In the genomic region with DNA sequence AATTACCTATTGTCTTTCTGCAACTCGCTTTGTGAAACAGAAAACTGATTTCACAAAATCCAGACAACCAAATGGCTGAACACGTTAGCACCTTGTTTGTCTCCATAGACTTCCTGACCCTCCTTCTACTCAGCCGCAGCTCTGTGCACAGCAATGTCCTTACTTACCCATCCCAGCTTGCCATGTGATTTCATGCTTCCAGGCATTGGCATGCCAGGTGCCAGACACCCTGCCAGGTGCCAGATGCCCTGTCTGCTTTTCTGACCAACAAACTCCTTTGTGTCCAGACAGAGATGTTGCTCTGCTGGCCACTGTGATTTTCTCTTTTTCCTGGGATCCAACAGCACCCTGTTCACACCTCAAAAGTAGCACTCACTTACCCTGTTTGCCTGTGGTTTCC, we compare ENCODE assay signal across 37 cellular contexts. TPM values are rescaled to one million over a fixed set of nuclear protein-coding genes. Genes with fewer than 3 reads are reported as not detected.
"Had no signal": no experiment of that assay in that cellular context is flagged by ENCODE, and none has a peak within 500 bp of the region (broad histone marks: within the 10 kb centered on the region; RNA-seq: fewer than 3 reads in every experiment).

No MANE protein-coding gene starts in this region.

- DNase-seq: activated CD4-positive, alpha-beta T cell treated with anti-CD3 and anti-CD28 coated beads for 48 hours; activated CD4-positive, alpha-beta T cell treated with anti-CD3 and anti-CD28 coated beads, Interleukin-2, amount 50 U/mL, for 48 hours; activated CD8-positive, alpha-beta memory T cell treated with anti-CD3 and anti-CD28 coated beads, Interleukin-2, amount 50 U/mL, for 4 hours; activated gamma-delta T cell; activated naive CD4-positive, alpha-beta T cell treated with anti-CD3 and anti-CD28 coated beads, Interleukin-2, amount 10 ng/mL, durations not matched to agents 7 days and 5 days; activated T-cell treated with anti-CD3 and anti-CD28 coated beads, Interleukin-2, amount 50 U/mL, for 24 hours; amniotic stem cell; brain microvascular endothelial cell; endodermal cell; foreskin fibroblast; heart left ventricle; kidney glomerular epithelial cell; left lung; lower lobe of right lung; mesenchymal stem cell; mucosa of descending colon; ovary; right lobe of liver; stimulated activated CD4-positive, alpha-beta T cell treated with anti-CD3 and anti-CD28 coated beads, Interleukin-12 subunit alpha, Interleukin-12 subunit beta, amount 100 ng/mL, for 4 hours; stimulated activated CD4-positive, alpha-beta T cell treated with anti-CD3 and anti-CD28 coated beads, Interleukin-4, amount 100 ng/mL, for 24 hours; T1000; upper lobe of left lung; WERI-Rb-1 had no signal

- H3K4me1 Mint-ChIP-seq: activated naive CD4-positive, alpha-beta T cell treated with anti-CD3 and anti-CD28 coated beads, Interleukin-2, amount 10 ng/mL, durations not matched to agents 7 days and 5 days had no signal

- H3K36me3 Mint-ChIP-seq: activated naive CD4-positive, alpha-beta T cell treated with anti-CD3 and anti-CD28 coated beads, Interleukin-2, amount 10 ng/mL, durations not matched to agents 7 days and 5 days had no signal

- H3K27ac ChIP-seq: brain microvascular endothelial cell, heart left ventricle, left lung, lower lobe of right lung, ovary, right lobe of liver, upper lobe of left lung, vagina, WERI-Rb-1 had no signal

- H3K4me3 Mint-ChIP-seq: activated naive CD4-positive, alpha-beta T cell treated with anti-CD3 and anti-CD28 coated beads, Interleukin-2, amount 10 ng/mL, durations not matched to agents 7 days and 5 days; activated T-cell treated with anti-CD3 and anti-CD28 coated beads, Interleukin-2, amount 50 U/mL, for 24 hours; dendritic cell treated with granulocyte-macrophage colony-stimulating factor and Interleukin-4, amounts not matched to agents 40 ng/mL and 50 ng/mL, for 4 days; endodermal cell; stimulated activated effector memory CD8-positive, alpha-beta T cell treated with anti-CD3 and anti-CD28 coated beads, Interleukin-12 subunit alpha, Interleukin-12 subunit beta, amount 100 ng/mL, for 72 hours; stimulated activated naive CD8-positive, alpha-beta T cell treated with anti-CD3 and anti-CD28 coated beads, Interleukin-15, Interleukin-2, amounts not matched to agents 100 ng/mL and 50 ng/mL, for 24 hours had no signal

- H3K27me3 ChIP-seq: brain microvascular endothelial cell, heart left ventricle, left lung, ovary, right lobe of liver, upper lobe of left lung, vagina had no signal

- H3K27ac Mint-ChIP-seq: activated naive CD4-positive, alpha-beta T cell treated with anti-CD3 and anti-CD28 coated beads, Interleukin-2, amount 10 ng/mL, durations not matched to agents 7 days and 5 days; activated T-cell treated with anti-CD3 and anti-CD28 coated beads, Interleukin-2, amount 50 U/mL, for 24 hours; dendritic cell treated with granulocyte-macrophage colony-stimulating factor and Interleukin-4, amounts not matched to agents 40 ng/mL and 50 ng/mL, for 4 days; endodermal cell; progenitor cell of endocrine pancreas; stimulated activated effector memory CD8-positive, alpha-beta T cell treated with anti-CD3 and anti-CD28 coated beads, Interleukin-12 subunit alpha, Interleukin-12 subunit beta, amount 100 ng/mL, for 72 hours; stimulated activated naive CD8-positive, alpha-beta T cell treated with anti-CD3 and anti-CD28 coated beads, Interleukin-15, Interleukin-2, amounts not matched to agents 100 ng/mL and 50 ng/mL, for 24 hours had no signal

- FAIRE-seq: astrocyte had no signal

- H3K4me1 ChIP-seq: left lung, lower lobe of right lung, right lobe of liver, upper lobe of left lung, vagina had no signal

- H3K36me3 ChIP-seq: brain microvascular endothelial cell, heart left ventricle, left lung, lower lobe of right lung, ovary, right lobe of liver, upper lobe of left lung, vagina, WERI-Rb-1 had no signal

- H3K9me3 ChIP-seq: ovary, vagina had no signal

- H3K4me3 ChIP-seq: heart left ventricle, left lung, lower lobe of right lung, mucosa of descending colon, ovary, right lobe of liver, skin epidermis, upper lobe of left lung, vagina had no signal

RNA-seq across cellular contexts. Expression of gene FAM170B, which starts 16.1 kb away (rescaled TPM):
- total RNA-seq: activated CD8-positive, alpha-beta memory T cell treated with anti-CD3 and anti-CD28 coated beads for 36 hours; astrocyte; cardiac septum; endodermal cell; esophagus mucosa; heart left ventricle; lower lobe of right lung; mucosa of descending colon; myocyte; ovary; progenitor cell of endocrine pancreas; renal cortical epithelial cell; right lobe of liver; subcutaneous adipose tissue; vagina had no signal
- polyA plus RNA-seq: heart left ventricle, neural cell, ovary had no signal

RNA-seq across cellular contexts. Expression of gene TMEM273, which starts 38.3 kb away (rescaled TPM):
- total RNA-seq: astrocyte, endodermal cell, progenitor cell of endocrine pancreas, renal cortical epithelial cell had no signal
- polyA plus RNA-seq: neural cell had no signal
